8 cellular contexts compared by ENCODE assay signal in genomic region chr19:34096020-34096915, GRCh38.
DNase-seq lines count a peak whose midpoint lies in the region; FAIRE-seq and TF ChIP-seq lines count a peak whose summit lies in the region.

No MANE protein-coding gene starts in this region.

- H3K4me3 ChIP-seq in fibroblast of villous mesenchyme (ENCODE audit: low read depth, low read length): no peak overlapping the region

- TF ChIP-seq POLR2A in GM12892 (IDR thresholded peaks at IDR 0.05; ENCODE audit: low read depth, low read length): no peak

- DNase-seq in NCI-H2107 treated with DMSO at 0.1 percent for 48 hours (lab: John Stamatoyannopoulos, UW; ENCODE audit: unreplicated experiment) (peak; percentile 46), NCI-H2107 (lab: John Stamatoyannopoulos, UW) (no peak), NCI-H1417 treated with DMSO at 0.1 percent for 48 hours (lab: John Stamatoyannopoulos, UW) (peak; percentile 16), SW480 (ENCODE audit: low spot score) (peak; percentile 85), fibroblast of villous mesenchyme (ENCODE audit: low read depth) (peak; percentile 65), pons (ENCODE audit: low spot score) (peak; percentile 76), HK-2 (ENCODE audit: unreplicated experiment) (no peak), GM12892 (ENCODE audit: insufficient read length) (no peak)

- no peak for FAIRE-seq in GM12892 (lab: Jason Lieb, UNC)

- peak; percentile 61 for TF ChIP-seq CTCF in fibroblast of villous mesenchyme (IDR thresholded peaks at IDR 0.05; ENCODE audit: insufficient read depth, low read depth, low read length)

Comparison
In these comparisons a context has a peak if more than half of its experiments do, and no peak if none do; other contexts are left out.
1. DNase-seq: peak in NCI-H2107 treated with DMSO at 0.1 percent for 48 hours (single experiment), NCI-H1417 treated with DMSO at 0.1 percent for 48 hours (single experiment), SW480 (single experiment), fibroblast of villous mesenchyme (single experiment) and pons (single experiment); none in NCI-H2107 (single experiment), HK-2 (single experiment) and GM12892 (single experiment).